In genomic region chrX:20567108-20567507, GRCh38 we compare ENCODE assay signal across 17 cellular contexts.
"Had no signal": no experiment of that assay in that cellular context is flagged by ENCODE, and none has a peak within 500 bp of the region (broad histone marks: within the 10 kb centered on the region; RNA-seq: fewer than 3 reads in every experiment).

No MANE protein-coding gene starts in this region.

- H3K36me3 ChIP-seq: cardiac muscle cell, esophagus muscularis mucosa had no signal

- H3K27ac Mint-ChIP-seq: activated naive CD8-positive, alpha-beta T cell; dendritic cell treated with granulocyte-macrophage colony-stimulating factor and Interleukin-4, amounts not matched to agents 40 ng/mL and 50 ng/mL, for 4 days; naive B cell; progenitor cell of endocrine pancreas had no signal

- H3K4me1 Mint-ChIP-seq: naive B cell had no signal

- H3K4me1 ChIP-seq: esophagus muscularis mucosa had no signal

- H3K36me3 Mint-ChIP-seq: activated naive CD8-positive, alpha-beta T cell; naive B cell had no signal

- H3K4me2 ChIP-seq: hepatocyte had no signal

- H3K27me3 ChIP-seq: cardiac muscle cell, esophagus muscularis mucosa, hepatocyte had no signal

- H3K27me3 Mint-ChIP-seq: dendritic cell treated with granulocyte-macrophage colony-stimulating factor and Interleukin-4, amounts not matched to agents 40 ng/mL and 50 ng/mL, for 4 days; progenitor cell of endocrine pancreas had no signal

- H3K9me3 ChIP-seq: esophagus muscularis mucosa, mucosa of descending colon had no signal

- ATAC-seq: activated CD4-positive, CD25-positive, alpha-beta regulatory T cell treated with anti-CD3 and anti-CD28 coated beads, Interleukin-2, amount 50 U/mL, for 24 hours; mucosa of descending colon had no signal

- H3K27ac ChIP-seq: cardiac muscle cell, esophagus muscularis mucosa, hepatocyte had no signal

- H3K4me3 ChIP-seq: cardiac muscle cell, esophagus muscularis mucosa, hepatocyte, mucosa of descending colon had no signal

- FAIRE-seq: endothelial cell of umbilical vein had no signal

- DNase-seq: amygdala; effector memory CD4-positive, alpha-beta T cell; mesenchymal stem cell; mucosa of descending colon; naive B cell; stimulated activated naive CD4-positive, alpha-beta T cell treated with Interleukin-2 at 50 U/mL for 16 hours; T1000; trophoblast cell had no signal

- H3K4me3 Mint-ChIP-seq: activated naive CD8-positive, alpha-beta T cell; dendritic cell treated with granulocyte-macrophage colony-stimulating factor and Interleukin-4, amounts not matched to agents 40 ng/mL and 50 ng/mL, for 4 days; naive B cell; neural crest cell had no signal

- H3K9me3 Mint-ChIP-seq: dendritic cell treated with granulocyte-macrophage colony-stimulating factor and Interleukin-4, amounts not matched to agents 40 ng/mL and 50 ng/mL, for 4 days; naive B cell; neural crest cell had no signal
